18 cellular contexts compared by ENCODE assay signal in the genomic region with DNA sequence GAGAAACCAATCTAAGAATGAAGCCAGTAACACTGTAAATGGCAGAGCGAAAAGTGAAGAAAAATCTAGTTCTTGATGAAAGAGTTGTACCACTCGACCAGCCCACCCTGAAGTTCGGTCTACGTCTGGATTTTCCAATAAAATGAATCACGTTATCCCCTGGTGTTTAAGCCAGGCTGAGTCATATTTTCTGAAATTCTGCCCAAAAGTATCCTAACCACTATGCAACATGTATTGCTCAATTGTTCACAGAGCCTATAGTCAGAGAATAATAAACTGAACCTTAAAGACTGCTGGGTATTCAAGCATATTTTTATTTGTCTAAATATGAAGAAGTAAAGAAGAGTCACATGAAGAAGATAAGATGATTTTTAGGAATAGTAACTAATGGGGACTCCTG.
A peak's percentile ranks its signal among the peaks of the same experiment; 100 is the strongest.
DNase-seq lines count a peak whose midpoint lies in the region; ATAC-seq, FAIRE-seq and TF ChIP-seq lines count a peak whose summit lies in the region.
"Had no signal": no experiment of that assay in that cellular context is flagged by ENCODE, and none has a peak within 500 bp of the region (broad histone marks: within the 10 kb centered on the region; RNA-seq: fewer than 3 reads in every experiment).

No MANE protein-coding gene starts in this region.

- no peaks in the 10 kb centered on the region for H3K36me3 Mint-ChIP-seq in astrocyte (ENCODE audit: low read depth, unreplicated experiment)
- H3K36me3 Mint-ChIP-seq: activated naive CD4-positive, alpha-beta T cell treated with anti-CD3 and anti-CD28 coated beads, Interleukin-2, amount 10 ng/mL, durations not matched to agents 7 days and 5 days; naive thymus-derived CD4-positive, alpha-beta T cell had no signal

- intact Hi-C loops in A673 (cut with micrococcal nuclease; ENCODE audit: unreplicated experiment) = no loop called here

- POLR2A ChIA-PET in A673 (lab: Charles Lee; ENCODE audit: low non-redundant PET) = no interaction called here

- H3K27ac ChIP-seq in A673 (ENCODE audit: low read depth, low read length, poor library complexity, severe bottlenecking) (no peak overlapping the region), astrocyte (ENCODE audit: low read depth, low read length) (peak overlapping the region; percentile 34), foreskin keratinocyte (no peak overlapping the region)

- no peak for TF ChIP-seq CTCF in A673 (conservative IDR thresholded peaks at IDR 0.05; ENCODE audit: low read depth, low read length)
- no peak for TF ChIP-seq CTCF in astrocyte (IDR thresholded peaks at IDR 0.05; ENCODE audit: insufficient read depth, low read depth, low read length)
- TF ChIP-seq CTCF in foreskin keratinocyte (conservative IDR thresholded peaks at IDR 0.05) = no peak

- H3K27ac Mint-ChIP-seq in astrocyte (ENCODE audit: unreplicated experiment) = no peak overlapping the region
- H3K27ac Mint-ChIP-seq: activated naive CD4-positive, alpha-beta T cell treated with anti-CD3 and anti-CD28 coated beads, Interleukin-2, amount 10 ng/mL, durations not matched to agents 7 days and 5 days; naive thymus-derived CD4-positive, alpha-beta T cell; progenitor cell of endocrine pancreas; T-helper 17 cell had no signal

- no peaks in the 10 kb centered on the region for H3K79me2 ChIP-seq in astrocyte (ENCODE audit: insufficient read depth, low read length)

- H3K4me2 ChIP-seq in astrocyte (ENCODE audit: low read length) = peak overlapping the region; percentile 47

- H3K4me1 ChIP-seq in A673 (ENCODE audit: insufficient read depth, low read length, poor library complexity, severe bottlenecking) (no peaks in the 10 kb centered on the region), astrocyte (ENCODE audit: insufficient read depth, low read length) (peaks cover 8% of the 10 kb centered on the region), foreskin keratinocyte (no peaks in the 10 kb centered on the region)

- H3K9me3 ChIP-seq in A673 (ENCODE audit: low read depth, low read length, poor library complexity, severe bottlenecking) (no peaks in the 10 kb centered on the region), astrocyte (ENCODE audit: insufficient read depth, low read depth, low read length) (no peaks in the 10 kb centered on the region)

- CTCF ChIA-PET in A673 (lab: Charles Lee) = no interaction called here

- H2AFZ ChIP-seq in astrocyte (ENCODE audit: low read depth, low read length) = no peak overlapping the region

- DNase-seq in A673 (ENCODE audit: low spot score) (peak; percentile 58), HTR-8/SVneo (ENCODE audit: insufficient read length, low spot score) (peak; percentile 26), astrocyte (ENCODE audit: low read depth) (peak; percentile 84), foreskin keratinocyte (peak; percentile 11 to 35), cerebellum (ENCODE audit: low spot score) (no peak), NCI-H446 (lab: John Stamatoyannopoulos, UW) (no peak)
- DNase-seq: activated CD4-positive, alpha-beta T cell treated with anti-CD3 and anti-CD28 coated beads for 1 hour; activated CD8-positive, alpha-beta memory T cell treated with anti-CD3 and anti-CD28 coated beads, Interleukin-2, amount 50 U/mL, for 48 hours; activated naive CD4-positive, alpha-beta T cell treated with anti-CD3 and anti-CD28 coated beads, Interleukin-2, amount 10 ng/mL, durations not matched to agents 7 days and 5 days; GF-D8; hypothalamus; naive thymus-derived CD4-positive, alpha-beta T cell; NCI-H82; T-helper 17 cell had no signal

- BruUV-seq in A673 (replicated peaks; lab: Mats Ljungman, UMichigan) = no TSS peak

- no peaks in the 10 kb centered on the region for H3K9me3 Mint-ChIP-seq in astrocyte (ENCODE audit: unreplicated experiment)
- H3K9me3 Mint-ChIP-seq: activated naive CD4-positive, alpha-beta T cell treated with anti-CD3 and anti-CD28 coated beads, Interleukin-2, amount 10 ng/mL, durations not matched to agents 7 days and 5 days had no signal

- no peak overlapping the region for H3K4me3 Mint-ChIP-seq in astrocyte (ENCODE audit: unreplicated experiment)
- H3K4me3 Mint-ChIP-seq: activated naive CD4-positive, alpha-beta T cell treated with anti-CD3 and anti-CD28 coated beads, Interleukin-2, amount 10 ng/mL, durations not matched to agents 7 days and 5 days; naive thymus-derived CD4-positive, alpha-beta T cell; T-helper 17 cell had no signal

- H3K27me3 ChIP-seq in A673 (replicated peaks; ENCODE audit: insufficient read depth, low read depth, low read length, poor library complexity) (no peaks in the 10 kb centered on the region), astrocyte (ENCODE audit: insufficient read depth, low read length) (no peaks in the 10 kb centered on the region), foreskin keratinocyte (no peaks in the 10 kb centered on the region)

- H3K4me3 ChIP-seq in A673 (ENCODE audit: low read depth, low read length, poor library complexity, severe bottlenecking) = no peak overlapping the region
- no peak overlapping the region for H3K4me3 ChIP-seq in astrocyte (ENCODE audit: insufficient read depth, low read depth, low read length)

- H3K36me3 ChIP-seq in A673 (ENCODE audit: insufficient read depth, low read length, poor library complexity, severe bottlenecking) (no peaks in the 10 kb centered on the region), astrocyte (ENCODE audit: insufficient read depth, low read length) (no peaks in the 10 kb centered on the region)

- FAIRE-seq in HTR-8/SVneo (lab: Jason Lieb, UNC) (no peak), astrocyte (lab: Jason Lieb, UNC) (no peak)
- FAIRE-seq: endometrium had no signal

- no peaks in the 10 kb centered on the region for H3K4me1 Mint-ChIP-seq in astrocyte (ENCODE audit: low read depth, unreplicated experiment)
- H3K4me1 Mint-ChIP-seq: activated naive CD4-positive, alpha-beta T cell treated with anti-CD3 and anti-CD28 coated beads, Interleukin-2, amount 10 ng/mL, durations not matched to agents 7 days and 5 days had no signal

- ATAC-seq in foreskin keratinocyte (no peak), GM21825 (IDR thresholded peaks at IDR 0.05; ENCODE audit: unreplicated experiment) (no peak), HG03108 (IDR thresholded peaks at IDR 0.05; ENCODE audit: unreplicated experiment) (no peak)
- ATAC-seq: naive thymus-derived CD4-positive, alpha-beta T cell; T-helper 17 cell had no signal

- H3K9ac ChIP-seq in astrocyte (ENCODE audit: low read length) = no peak overlapping the region

- no peaks in the 10 kb centered on the region for H4K20me1 ChIP-seq in astrocyte (ENCODE audit: insufficient read depth, low read length)

- H3K27me3 Mint-ChIP-seq in astrocyte (ENCODE audit: low read depth, unreplicated experiment) = no peaks in the 10 kb centered on the region
- H3K27me3 Mint-ChIP-seq: activated naive CD4-positive, alpha-beta T cell treated with anti-CD3 and anti-CD28 coated beads, Interleukin-2, amount 10 ng/mL, durations not matched to agents 7 days and 5 days had no signal

Comparison
In these comparisons a context has a peak if more than half of its experiments do, and no peak if none do; other contexts are left out.
1. DNase-seq: peak in A673 (single experiment), HTR-8/SVneo (single experiment), astrocyte (single experiment) and foreskin keratinocyte (2 of 2); none in cerebellum (single experiment) and NCI-H446 (0 of 2).